Comparison of ENCODE assay signal across 20 cellular contexts in genomic region chr2:119064567-119064966, GRCh38.
DNase-seq lines count a peak whose midpoint lies in the region; ATAC-seq and TF ChIP-seq lines count a peak whose summit lies in the region.
"Had no signal": no experiment of that assay in that cellular context is flagged by ENCODE, and none has a peak within 500 bp of the region (broad histone marks: within the 10 kb centered on the region; RNA-seq: fewer than 3 reads in every experiment).

No MANE protein-coding gene starts in this region.

- no peak for TF ChIP-seq POLR2A in NB4 (IDR thresholded peaks at IDR 0.05; ENCODE audit: extremely low read depth, insufficient read length)

- H3K4me3 Mint-ChIP-seq in stimulated activated naive B cell treated with anti-CD40 and anti-IgM and Interleukin-4, amounts not matched to agents 10 μg/mL and 1 μg/mL and 100 μg/mL, for 72 hours, result no peak overlapping the region
- H3K4me3 Mint-ChIP-seq: CD4-positive, CD25-positive, alpha-beta regulatory T cell had no signal

- TF ChIP-seq CTCF in NB4 (IDR thresholded peaks at IDR 0.05; ENCODE audit: low read depth, low read length), result no peak
- TF ChIP-seq CTCF in cardiac fibroblast (IDR thresholded peaks at IDR 0.05; ENCODE audit: low read depth, low read length), result no peak

- no peaks in the 10 kb centered on the region for H3K9me3 Mint-ChIP-seq in stimulated activated naive B cell treated with anti-CD40 and anti-IgM and Interleukin-4, amounts not matched to agents 10 μg/mL and 1 μg/mL and 100 μg/mL, for 72 hours
- H3K9me3 Mint-ChIP-seq: CD4-positive, CD25-positive, alpha-beta regulatory T cell had no signal

- H3K4me3 ChIP-seq in NB4 (ENCODE audit: low read depth, low read length) (no peak overlapping the region), cardiac fibroblast (replicated peaks in 1 of 2; ENCODE audit: low read depth in 2 of 2, low read length in 2 of 2) (no peak overlapping the region)
- H3K4me3 ChIP-seq: SJCRH30 had no signal

- no peaks in the 10 kb centered on the region for H3K36me3 Mint-ChIP-seq in stimulated activated naive B cell treated with anti-CD40 and anti-IgM and Interleukin-4, amounts not matched to agents 10 μg/mL and 1 μg/mL and 100 μg/mL, for 72 hours
- H3K36me3 Mint-ChIP-seq: CD4-positive, CD25-positive, alpha-beta regulatory T cell had no signal

- no peak for ATAC-seq in HG02623 (IDR thresholded peaks at IDR 0.05; ENCODE audit: unreplicated experiment)
- ATAC-seq in stimulated activated naive B cell treated with anti-CD40 and anti-IgM and Interleukin-4, amounts not matched to agents 10 μg/mL and 1 μg/mL and 100 μg/mL, for 72 hours (replicated peaks), result no peak
- ATAC-seq: PC-3 had no signal

- H3K27ac Mint-ChIP-seq in stimulated activated naive B cell treated with anti-CD40 and anti-IgM and Interleukin-4, amounts not matched to agents 10 μg/mL and 1 μg/mL and 100 μg/mL, for 72 hours, result no peak overlapping the region
- H3K27ac Mint-ChIP-seq: CD4-positive, CD25-positive, alpha-beta regulatory T cell had no signal

- no peaks in the 10 kb centered on the region for H3K27me3 Mint-ChIP-seq in stimulated activated naive B cell treated with anti-CD40 and anti-IgM and Interleukin-4, amounts not matched to agents 10 μg/mL and 1 μg/mL and 100 μg/mL, for 72 hours
- H3K27me3 Mint-ChIP-seq: CD4-positive, CD25-positive, alpha-beta regulatory T cell had no signal

- DNase-seq in SIG-M5 treated with dmso at 0.1 percent for 504 hours (lab: John Stamatoyannopoulos, UW; ENCODE audit: unreplicated experiment), result peak; percentile 22
- DNase-seq in SIG-M5 (lab: John Stamatoyannopoulos, UW), result no peak
- peak; percentile 16 for DNase-seq in NB4 (ENCODE audit: low read depth)
- DNase-seq in cardiac fibroblast (ENCODE audit: low read depth in 2 of 2), result peak; percentile 2 to 3
- peak; percentile 9 for DNase-seq in renal cortical epithelial cell (ENCODE audit: low read depth)
- DNase-seq in activated CD4-positive, alpha-beta T cell treated with anti-CD3 and anti-CD28 coated beads, Interleukin-2, amount 50 U/mL, for 1 hour, result no peak
- DNase-seq in stimulated activated naive B cell treated with anti-CD40 and anti-IgM and Interleukin-4, amounts not matched to agents 10 μg/mL and 1 μg/mL and 100 μg/mL, for 72 hours, result no peak
- DNase-seq: BE2C; CD4-positive, CD25-positive, alpha-beta regulatory T cell; COR-L47; DMS 273 treated with DMSO at 0.1 percent for 48 hours; HCEC 1CT; KBM-7; NCI-H1092 treated with DMSO at 0.1 percent for 48 hours; NCI-H146; NCI-H2029 treated with DMSO at 0.1 percent for 48 hours; NCI-H2171; PC-3; SJCRH30 had no signal

- no peaks in the 10 kb centered on the region for H3K4me1 Mint-ChIP-seq in stimulated activated naive B cell treated with anti-CD40 and anti-IgM and Interleukin-4, amounts not matched to agents 10 μg/mL and 1 μg/mL and 100 μg/mL, for 72 hours
- H3K4me1 Mint-ChIP-seq: CD4-positive, CD25-positive, alpha-beta regulatory T cell had no signal

Comparison
In these comparisons a context has a peak if more than half of its experiments do, and no peak if none do; other contexts are left out.
1. DNase-seq: peak in SIG-M5 treated with dmso at 0.1 percent for 504 hours (single experiment), NB4 (single experiment), cardiac fibroblast (2 of 2) and renal cortical epithelial cell (single experiment); none in SIG-M5 (single experiment), activated CD4-positive, alpha-beta T cell treated with anti-CD3 and anti-CD28 coated beads, Interleukin-2, amount 50 U/mL, for 1 hour (single experiment) and stimulated activated naive B cell treated with anti-CD40 and anti-IgM and Interleukin-4, amounts not matched to agents 10 μg/mL and 1 μg/mL and 100 μg/mL, for 72 hours (single experiment).